In the genomic region with DNA sequence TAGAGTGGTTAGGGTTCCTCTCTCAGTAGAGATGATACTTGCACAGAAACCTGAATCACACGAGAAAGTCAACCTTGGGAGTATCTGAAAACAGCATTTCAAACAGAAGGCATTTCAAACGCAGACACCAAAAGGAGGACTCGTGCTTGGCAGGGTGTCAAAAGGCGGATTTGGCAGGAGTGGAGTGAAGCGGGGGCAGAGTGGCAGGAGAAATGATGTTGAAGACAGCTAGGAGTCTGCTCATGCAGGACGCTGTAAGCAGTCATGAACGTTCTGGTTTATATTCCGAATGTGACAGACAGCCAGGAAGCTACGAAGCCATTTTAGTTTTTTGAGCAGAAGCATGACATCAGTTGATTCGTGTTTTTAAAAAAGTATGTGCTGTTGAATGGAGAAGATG, we compare ENCODE assay signal across 15 cellular contexts. TPM values are rescaled to one million over a fixed set of nuclear protein-coding genes. Genes with fewer than 3 reads are reported as not detected.
DNase-seq lines count a peak whose midpoint lies in the region; FAIRE-seq and TF ChIP-seq lines count a peak whose summit lies in the region.
"Not testable (repeated sequence)": the region's sequence is repeated elsewhere in the genome, so short reads cannot be mapped to it uniquely, and the experiment has no call there.
"Had no signal": no experiment of that assay in that cellular context is flagged by ENCODE, and none has a peak within 500 bp of the region (broad histone marks: within the 10 kb centered on the region; RNA-seq: fewer than 3 reads in every experiment).

No MANE protein-coding gene starts in this region.

- TF ChIP-seq POLR2A in ovary (IDR thresholded peaks at IDR 0.05), result not testable (repeated sequence)

- DNase-seq in G401 (ENCODE audit: low spot score) (peak; percentile 96), NCI-H446 (lab: John Stamatoyannopoulos, UW) (peak; percentile 26 to 77), amygdala (lab: John Stamatoyannopoulos, UW) (peak in 40 of 56 donors; percentile 1 to 88 (median 30)), dorsolateral prefrontal cortex (peak; percentile 52 to 93 (median 78)), cardiac muscle cell (ENCODE audit: low read depth in 1 of 2, low spot score in 1 of 2) (peak; percentile 14 to 67), medulla oblongata (ENCODE audit: extremely low spot score) (peak; percentile 22), ovary (peak; percentile 58 to 80 (median 76))
- DNase-seq in urothelium cell line (ENCODE audit: low spot score), result not testable (repeated sequence)

- not testable (repeated sequence) for TF ChIP-seq EP300 in ovary (IDR thresholded peaks at IDR 0.05)

- in situ Hi-C loops in G401 (cut with HindIII; ENCODE audit: low sequenced_read_pairs), result not testable (repeated sequence)

- peak overlapping the region in 2 of 59 donors; percentile 26 to 58 for H3K27ac ChIP-seq in dorsolateral prefrontal cortex
- H3K27ac ChIP-seq in cardiac muscle cell, result peak overlapping the region; percentile 56
- H3K27ac ChIP-seq in ovary, result not testable (repeated sequence)

- intact Hi-C loops in dorsolateral prefrontal cortex (cut with DNase I); ovary (cut with DNase I): not testable (repeated sequence)

- 5 to 16% (median 7%) methylated on average over 8 to 9 of the region's 10 CpGs for WGBS in ovary, 3 donors

- FAIRE-seq in urothelium cell line (lab: Jason Lieb, UNC), result peak; percentile 96

- not testable (repeated sequence) for H3K27me3 ChIP-seq in dorsolateral prefrontal cortex, cardiac muscle cell, ovary

- not testable (repeated sequence) for TF ChIP-seq CTCF in dorsolateral prefrontal cortex (IDR thresholded peaks at IDR 0.05 in 54 of 56, conservative IDR thresholded peaks at IDR 0.05 in 2 of 56; ENCODE audit: low read depth in 1 of 56, partially characterized antibody in 56 of 56); cardiac muscle cell (IDR thresholded peaks at IDR 0.05; ENCODE audit: low read depth, low read length); ovary (IDR thresholded peaks at IDR 0.05)

- not testable (repeated sequence) for H3K36me3 ChIP-seq in cardiac muscle cell, ovary

- H3K4me1 ChIP-seq in cardiac muscle cell (ENCODE audit: low read depth), result peaks cover 16% of the 10 kb centered on the region
- not testable (repeated sequence) for H3K4me1 ChIP-seq in ovary (ENCODE audit: insufficient read depth)

- not testable (repeated sequence) for H3K4me3 ChIP-seq in dorsolateral prefrontal cortex, cardiac muscle cell, ovary

- not testable (repeated sequence) for H3K9me3 ChIP-seq in cardiac muscle cell (ENCODE audit: low read depth); ovary

RNA-seq across cellular contexts. Expression of gene SLC2A14, which starts 33.5 kb away (rescaled TPM):
- not detected in 2 replicates for total RNA-seq in G401 (2014; rRNA removed; shearing (Covaris generic))
- 1 to 10 TPM in 37 of 120 experiments, under 1 TPM in 42, not detected in 41; 0.18 to 7.4 (median 0.71) TPM for total RNA-seq in dorsolateral prefrontal cortex
- total RNA-seq in cardiac muscle cell, result 0.07 TPM in 1 of 2 replicates, not detected in the other
- 0.26 and 0.47 TPM in 2 replicates for polyA plus RNA-seq in cardiac muscle cell
- 1 to 10 TPM in 6 of 7 donors, under 1 TPM in 1; 0.46 to 4.4 (median 2.2) TPM for total RNA-seq in ovary
- 10 to 100 TPM in 1 of 2 donors, 1 to 10 TPM in 1; 1.1 to 12.7 TPM for polyA plus RNA-seq in ovary
- total RNA-seq: HT1080, pulmonary artery endothelial cell had no signal
- polyA plus RNA-seq: liver had no signal

RNA-seq across cellular contexts. Expression of gene NANOG, which starts 50.0 kb away (rescaled TPM):
- not detected in 2 replicates for total RNA-seq in G401 (2014; rRNA removed; shearing (Covaris generic))
- total RNA-seq in dorsolateral prefrontal cortex, result 1 to 10 TPM in 50 of 120 experiments, under 1 TPM in 54, not detected in 16; 0.08 to 2.9 (median 0.93) TPM
- 0.06 and 0.78 TPM in 2 replicates for total RNA-seq in cardiac muscle cell
- 0.24 TPM in 1 of 2 replicates, not detected in the other for polyA plus RNA-seq in cardiac muscle cell
- under 1 TPM in 5 of 7 donors, not detected in 2; under 0.01 to 0.62 (median 0.28) TPM for total RNA-seq in ovary
- under 1 TPM in 1 of 2 donors, not detected in 1; 0.01 TPM for polyA plus RNA-seq in ovary
- total RNA-seq: activated CD4-positive, alpha-beta T cell treated with anti-CD3 and anti-CD28 coated beads for 36 hours; activated naive CD4-positive, alpha-beta T cell treated with anti-CD3 and anti-CD28 coated beads, Interleukin-2, amount 50 U/mL, for 72 hours; HFFc6; HT1080; PC-9; pulmonary artery endothelial cell had no signal
